Comparison of ENCODE assay signal across 15 cellular contexts in the genomic region with DNA sequence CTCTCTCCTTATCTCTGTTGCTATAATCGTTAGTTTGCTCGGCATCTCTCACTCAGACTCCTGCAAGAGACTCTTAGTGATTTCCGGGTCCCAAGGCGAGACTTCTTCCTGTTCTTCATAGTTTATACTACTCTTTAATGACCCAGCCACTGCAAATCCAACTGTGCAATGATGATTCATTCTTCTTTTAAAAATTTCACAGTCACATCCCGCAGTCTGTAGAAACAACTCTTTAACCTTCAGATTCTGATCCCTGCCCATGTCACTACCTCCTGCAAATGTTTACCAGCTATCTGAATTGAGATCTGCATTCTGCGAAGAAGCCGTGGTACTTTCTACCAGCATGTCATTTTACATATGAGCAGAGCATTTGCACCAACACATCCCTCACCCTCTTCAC. TPM values are rescaled to one million over a fixed set of nuclear protein-coding genes. Genes with fewer than 3 reads are reported as not detected.
DNase-seq lines count a peak whose midpoint lies in the region; ATAC-seq and TF ChIP-seq lines count a peak whose summit lies in the region.
"Had no signal": no experiment of that assay in that cellular context is flagged by ENCODE, and none has a peak within 500 bp of the region (broad histone marks: within the 10 kb centered on the region; RNA-seq: fewer than 3 reads in every experiment).

No MANE protein-coding gene starts in this region.

- no peaks in the 10 kb centered on the region for H3K27me3 ChIP-seq in tibial nerve

- DNase-seq in H4 (ENCODE audit: low spot score) (peak; percentile 54), RPMI7951 (ENCODE audit: low read depth) (peak; percentile 83), fibroblast of pulmonary artery (ENCODE audit: low read depth) (peak; percentile 48), tibial nerve (ENCODE audit: low spot score in 2 of 2) (no peak), NCI-H1694 treated with DMSO at 0.1 percent for 48 hours (lab: John Stamatoyannopoulos, UW) (no peak), islet precursor cell (no peak)
- DNase-seq: activated CD4-positive, alpha-beta T cell treated with anti-CD3 and anti-CD28 coated beads, Interleukin-2, amount 10 ng/mL, durations not matched to agents 7 days and 5 days; activated T-cell treated with anti-CD3 and anti-CD28 coated beads, Interleukin-2, amount 50 U/mL, for 48 hours; amygdala; kidney glomerular epithelial cell; NCI-H1092 treated with DMSO at 0.1 percent for 48 hours; Peyer's patch; T-helper 17 cell had no signal

- H3K4me1 ChIP-seq in tibial nerve: peaks cover 0 to 9% (median 0%) of the 10 kb centered on the region in 4 donors

- no peak for TF ChIP-seq EP300 in tibial nerve (IDR thresholded peaks at IDR 0.05)

- H3K27ac ChIP-seq in tibial nerve: peak overlapping the region in 3 of 4 donors; percentile 42 to 75 (median 69)
- H3K27ac ChIP-seq: Peyer's patch had no signal

- WGBS in tibial nerve, 2 donors: 53 to 60% methylated on average over 7 of the region's 7 CpGs

- TF ChIP-seq CTCF in fibroblast of pulmonary artery (IDR thresholded peaks at IDR 0.05; ENCODE audit: low read length, missing control alignments): no peak
- TF ChIP-seq CTCF in tibial nerve (IDR thresholded peaks at IDR 0.05): no peak

- no peaks in the 10 kb centered on the region for H3K36me3 ChIP-seq in tibial nerve
- H3K36me3 ChIP-seq: HAP-1, Peyer's patch had no signal

- no peaks in the 10 kb centered on the region for H3K9me3 ChIP-seq in tibial nerve
- H3K9me3 ChIP-seq: HAP-1, Peyer's patch had no signal

- no peak overlapping the region for H3K4me3 ChIP-seq in fibroblast of pulmonary artery (replicated peaks; ENCODE audit: low read depth, low read length)
- no peak overlapping the region for H3K4me3 ChIP-seq in tibial nerve
- H3K4me3 ChIP-seq: HAP-1, Peyer's patch had no signal

- no peak for ATAC-seq in GM19395 (IDR thresholded peaks at IDR 0.05; ENCODE audit: unreplicated experiment)
- ATAC-seq: T-helper 17 cell had no signal

- TF ChIP-seq POLR2A in tibial nerve (IDR thresholded peaks at IDR 0.05): no peak

RNA-seq across cellular contexts. Expression of a gene that starts 2.8 kb away (rescaled TPM):
- total RNA-seq in H4 (2014; rRNA removed; shearing (Covaris generic)): 2.9 and 3.1 TPM in 2 replicates
- 10.4 and 19.8 TPM in 2 replicates for total RNA-seq in RPMI7951 (2014; rRNA removed; shearing (Covaris generic))
- 10 to 100 TPM; 54.3 to 81.5 (median 61.2) TPM for total RNA-seq in tibial nerve
- total RNA-seq: activated CD4-positive, alpha-beta T cell treated with anti-CD3 and anti-CD28 coated beads, Interleukin-2, amount 10 ng/mL, durations not matched to agents 7 days and 5 days had no signal

Comparison
In these comparisons a context has a peak if more than half of its experiments do, and no peak if none do; other contexts are left out.
1. DNase-seq: peak in H4 (single experiment), RPMI7951 (single experiment) and fibroblast of pulmonary artery (single experiment); none in tibial nerve (0 of 2), NCI-H1694 treated with DMSO at 0.1 percent for 48 hours (single experiment) and islet precursor cell (single experiment).